8 cellular contexts compared by ENCODE assay signal in the genomic region with DNA sequence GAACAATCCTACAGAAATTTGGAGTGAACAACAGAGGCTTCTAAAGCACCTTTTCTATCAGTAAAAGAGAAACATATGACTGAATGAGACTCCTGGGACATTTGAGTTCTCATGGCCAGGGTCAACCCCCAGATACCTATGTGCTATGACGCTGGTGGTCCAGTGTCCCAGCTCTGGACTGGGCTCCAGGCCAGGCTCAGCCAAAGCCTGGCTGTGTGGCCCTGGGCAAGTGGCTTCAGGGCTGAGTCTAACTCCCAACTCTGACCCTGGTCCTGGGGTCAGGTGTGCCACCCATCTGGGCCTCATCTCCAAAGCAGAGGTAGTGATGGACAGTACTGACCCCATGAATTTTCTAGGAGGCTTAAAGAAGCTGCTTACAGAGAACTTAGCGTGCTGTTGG.
"Had no signal": no experiment of that assay in that cellular context is flagged by ENCODE, and none has a peak within 500 bp of the region (broad histone marks: within the 10 kb centered on the region; RNA-seq: fewer than 3 reads in every experiment).

No MANE protein-coding gene starts in this region.

- FAIRE-seq: G401.6, GM12878, GM12891, GM12892, GM18507, GM19239 had no signal

- H3K4me3 ChIP-seq: GM12878 had no signal

- DNase-seq: GDM1, GF-D8 had no signal
